In genomic region chr2:98731709-98732349, GRCh38 we compare ENCODE assay signal across 8 cellular contexts. TPM values are rescaled to one million over a fixed set of nuclear protein-coding genes. Genes with fewer than 3 reads are reported as not detected.
DNase-seq lines count a peak whose midpoint lies in the region; ATAC-seq, FAIRE-seq and TF ChIP-seq lines count a peak whose summit lies in the region.

No MANE protein-coding gene starts in this region.

- peak; percentile 32 for DNase-seq in GF-D8 (lab: John Stamatoyannopoulos, UW)
- no peak for DNase-seq in PC-3
- DNase-seq in endothelial cell of umbilical vein (ENCODE audit: low read depth, low spot score): peak; percentile 42

- dilution Hi-C loops in endothelial cell of umbilical vein (cut with MboI; ENCODE audit: extremely low pct_ligation_motif_present, low sequenced_read_pairs): no loop called here

- no peaks in the 10 kb centered on the region for H4K20me1 ChIP-seq in PC-3 (ENCODE audit: low read length)
- H4K20me1 ChIP-seq in endothelial cell of umbilical vein (replicated peaks; ENCODE audit: control insufficient read depth, extremely low read depth, insufficient read depth, low read length): no peaks in the 10 kb centered on the region

- H3K27ac ChIP-seq in PC-3 (ENCODE audit: low read length) (no peak overlapping the region), endothelial cell of umbilical vein (ENCODE audit: insufficient read depth, low read depth, low read length) (peak overlapping the region; percentile 60), parathyroid adenoma (peak overlapping the region; percentile 84)

- intact Hi-C loops in PC-3 (cut with micrococcal nuclease) (loop anchor here (2.0 to 5.0 kb wide), 3 partner anchors 61 to 335 kb away; no protein-coding TSS in a partner anchor), endothelial cell of umbilical vein (cut with micrococcal nuclease) (loop anchor here (2.0 kb wide), 1 partner anchor 335 kb away; no protein-coding TSS in a partner anchor)

- POLR2A ChIA-PET in PC-3 (lab: Charles Lee; ENCODE audit: unreplicated experiment): interaction anchor here (0.6 to 0.7 kb wide), 2 partner anchors 88 to 106 kb away, joined by 4 to 6 read pairs; no protein-coding TSS in a partner anchor
- POLR2A ChIA-PET in endothelial cell of umbilical vein (lab: Charles Lee): interaction anchor here (0.8 to 2.1 kb wide), 2 partner anchors 82 to 135 kb away, joined by 3 to 5 read pairs; no protein-coding TSS in a partner anchor

- H3K9me1 ChIP-seq in endothelial cell of umbilical vein (replicated peaks; ENCODE audit: control insufficient read depth, extremely low read depth, insufficient read depth, low read length): no peaks in the 10 kb centered on the region

- no peaks in the 10 kb centered on the region for H3K36me3 ChIP-seq in PC-3 (ENCODE audit: low read depth, low read length)
- H3K36me3 ChIP-seq in endothelial cell of umbilical vein (ENCODE audit: control insufficient read depth in 2 of 2, extremely low read depth in 1 of 2, insufficient read depth in 2 of 2, low read length in 2 of 2): no peaks in the 10 kb centered on the region
- no peaks in the 10 kb centered on the region for H3K36me3 ChIP-seq in parathyroid adenoma (ENCODE audit: control insufficient read depth, insufficient read depth, low read length)

- ATAC-seq in PC-3 (no peak), GM18867 (IDR thresholded peaks at IDR 0.05; ENCODE audit: unreplicated experiment) (no peak), HG03520 (IDR thresholded peaks at IDR 0.05; ENCODE audit: unreplicated experiment) (no peak), GM21619 (IDR thresholded peaks at IDR 0.05; ENCODE audit: unreplicated experiment) (no peak), GM19395 (IDR thresholded peaks at IDR 0.05; ENCODE audit: unreplicated experiment) (no peak)

- no peaks in the 10 kb centered on the region for H3K9me3 ChIP-seq in PC-3 (ENCODE audit: low read length)
- H3K9me3 ChIP-seq in endothelial cell of umbilical vein (replicated peaks; ENCODE audit: control insufficient read depth, insufficient read depth, low read length): no peaks in the 10 kb centered on the region
- no peaks in the 10 kb centered on the region for H3K9me3 ChIP-seq in parathyroid adenoma (ENCODE audit: control insufficient read depth, low read length)

- H3K4me3 ChIP-seq in PC-3 (ENCODE audit: low read length) (peak overlapping the region; percentile 66), endothelial cell of umbilical vein (replicated peaks in 1 of 3; ENCODE audit: insufficient read depth in 1 of 3, low read depth in 1 of 3, low read length in 3 of 3) (peak overlapping the region; percentile 38 to 77 (median 74)), parathyroid adenoma (ENCODE audit: low read depth, low read length) (peak overlapping the region; percentile 60)

- H2AFZ ChIP-seq in PC-3 (ENCODE audit: low read length) (peak overlapping the region; percentile 66), endothelial cell of umbilical vein (ENCODE audit: low read depth, low read length) (peak overlapping the region; percentile 35), parathyroid adenoma (peak overlapping the region; percentile 79)

- BruUV-seq in PC-3 (replicated peaks; lab: Mats Ljungman, UMichigan) (TSS peak; percentile 82), endothelial cell of umbilical vein (replicated peaks; lab: Mats Ljungman, UMichigan) (TSS peak; percentile 60)

- TF ChIP-seq CTCF in PC-3 (conservative IDR thresholded peaks at IDR 0.05; ENCODE audit: low read depth, low read length): no peak
- no peak for TF ChIP-seq CTCF in endothelial cell of umbilical vein (IDR thresholded peaks at IDR 0.05; ENCODE audit: extremely low read depth in 1 of 2, insufficient read depth in 1 of 2, low read depth in 1 of 2, low read length in 2 of 2)
- no peak for TF ChIP-seq CTCF in parathyroid adenoma (IDR thresholded peaks at IDR 0.05)

- H3K79me2 ChIP-seq in PC-3 (ENCODE audit: low read length): 0 out of 2 replicates have a peak, but pooled peaks cover 6% of the 10 kb centered on the region
- peaks cover 39% of the 10 kb centered on the region for H3K79me2 ChIP-seq in endothelial cell of umbilical vein (ENCODE audit: control insufficient read depth, insufficient read depth, low read length)
- H3K79me2 ChIP-seq in parathyroid adenoma: peaks cover 18% of the 10 kb centered on the region

- CTCF ChIA-PET in PC-3 (lab: Charles Lee): interaction anchor here (0.6 kb wide), 2 partner anchors 38 to 106 kb away, joined by 3 to 4 read pairs; no protein-coding TSS in a partner anchor
- CTCF ChIA-PET in endothelial cell of umbilical vein (lab: Charles Lee): interaction anchor here (1.2 to 4.3 kb wide), 10 partner anchors 12 to 335 kb away, joined by 3 to 37 read pairs (median 10); no protein-coding TSS in a partner anchor

- H3K9ac ChIP-seq in PC-3 (ENCODE audit: low read length) (peak overlapping the region; percentile 53; the same call in 1 of the 2 replicates), endothelial cell of umbilical vein (replicated peaks; ENCODE audit: extremely low read depth, insufficient read depth, low read length) (peak overlapping the region; percentile 72), parathyroid adenoma (peak overlapping the region; percentile 88)

- H3K4me2 ChIP-seq in PC-3 (ENCODE audit: low read length) (peak overlapping the region; percentile 86), endothelial cell of umbilical vein (ENCODE audit: insufficient read depth, low read length) (peak overlapping the region; percentile 81), parathyroid adenoma (ENCODE audit: low read length) (peak overlapping the region; percentile 69)

- H3K4me1 ChIP-seq in PC-3 (ENCODE audit: insufficient read depth, low read length) (peaks cover 33% of the 10 kb centered on the region), endothelial cell of umbilical vein (ENCODE audit: control insufficient read depth, extremely low read depth, insufficient read depth, low read length) (peaks cover 48% of the 10 kb centered on the region), parathyroid adenoma (peaks cover 16% of the 10 kb centered on the region)

- H3F3A ChIP-seq in PC-3 (ENCODE audit: low read length, unreplicated experiment): no peaks in the 10 kb centered on the region

- H3K27me3 ChIP-seq in PC-3 (ENCODE audit: low read length): no peaks in the 10 kb centered on the region
- no peaks in the 10 kb centered on the region for H3K27me3 ChIP-seq in endothelial cell of umbilical vein (ENCODE audit: control insufficient read depth in 2 of 2, insufficient read depth in 2 of 2, low read length in 2 of 2)
- H3K27me3 ChIP-seq in parathyroid adenoma (ENCODE audit: control insufficient read depth, insufficient read depth, low read length): no peaks in the 10 kb centered on the region

- H3K9me2 ChIP-seq in PC-3 (replicated peaks; ENCODE audit: low read length): no peaks in the 10 kb centered on the region

- FAIRE-seq in endothelial cell of umbilical vein (lab: Jason Lieb, UNC): no peak

- no peak for TF ChIP-seq POLR2A in endothelial cell of umbilical vein (IDR thresholded peaks at IDR 0.05; ENCODE audit: low read depth, low read length)

TF ChIP-seq in endothelial cell of umbilical vein, 7 proteins besides CTCF, POLR2A, EP300 and RAD21:
- TF ChIP-seq POLR2AphosphoS5 (IDR thresholded peaks at IDR 0.05; ENCODE audit: insufficient read depth, low read depth, low read length) (no peak), MYC (IDR thresholded peaks at IDR 0.05; ENCODE audit: low read depth, low read length) (no peak), FOS (IDR thresholded peaks at IDR 0.05; ENCODE audit: borderline replicate concordance, insufficient read depth, low read length) (no peak), JUN (IDR thresholded peaks at IDR 0.05; ENCODE audit: borderline replicate concordance, insufficient read depth, insufficient read length, low read depth) (no peak), MAX (IDR thresholded peaks at IDR 0.05; ENCODE audit: insufficient read depth, insufficient read length) (no peak), EZH2 (IDR thresholded peaks at IDR 0.05; ENCODE audit: borderline replicate concordance, low read depth, low read length, severe bottlenecking) (no peak)
TF ChIP-seq in endothelial cell of umbilical vein: peak in this region for 0.

RNA-seq across cellular contexts. Expression of gene MGAT4A, which starts 0.9 kb away (rescaled TPM):
- total RNA-seq in PC-3 (2014; rRNA removed): 1.7 and 6.1 TPM in 2 replicates
- total RNA-seq in endothelial cell of umbilical vein: 42.2 and 47.6 TPM in 2 replicates
- 8.2 and 9.2 TPM in 2 replicates for polyA plus RNA-seq in endothelial cell of umbilical vein
- polyA plus RNA-seq in endothelial cell of umbilical vein (2011; cell fraction: cytosol; rRNA removed): 10.0 and 11.5 TPM in 2 replicates
- 22.1 and 37.9 TPM in 2 replicates for polyA plus RNA-seq in endothelial cell of umbilical vein (2011; cell fraction: nucleus; rRNA removed)
- 31.6 and 54.3 TPM in 2 replicates for polyA plus RNA-seq in endothelial cell of umbilical vein (2012)
- 24.5 and 26.6 TPM in 2 replicates for polyA minus RNA-seq in endothelial cell of umbilical vein
- not detected for polyA minus RNA-seq in endothelial cell of umbilical vein (2011; cell fraction: cytosol; rRNA and poly(A)+ RNA removed)
- 28.3 and 39.7 TPM in 2 replicates for polyA minus RNA-seq in endothelial cell of umbilical vein (2011; cell fraction: nucleus; rRNA and poly(A)+ RNA removed)
